Comparison of ENCODE assay signal across 1 cellular context in the genomic region with DNA sequence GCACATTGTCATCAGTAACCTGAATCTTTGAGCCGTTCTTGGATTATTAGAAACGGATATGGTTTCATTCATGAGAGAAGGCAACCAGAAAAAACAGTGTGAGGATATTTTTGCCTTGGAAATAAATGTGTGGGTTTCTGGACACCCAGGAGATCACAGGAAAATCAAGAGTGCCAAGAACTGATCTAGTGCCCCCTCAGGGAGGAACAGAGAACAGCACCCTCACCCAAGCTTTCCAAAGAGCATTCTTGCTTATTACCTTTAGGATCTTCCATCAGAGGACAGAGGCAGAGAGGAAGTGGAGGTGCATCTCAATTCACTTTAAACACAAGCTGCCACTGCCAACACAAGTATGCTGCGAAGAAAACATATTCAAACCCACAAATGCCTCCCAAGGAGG.
TF ChIP-seq lines count a peak whose summit lies in the region.

No MANE protein-coding gene starts in this region.

TF ChIP-seq in K562, 482 proteins besides CTCF, POLR2A, EP300 and RAD21 (continued from another document):
- TF ChIP-seq ZHX1 (conservative IDR thresholded peaks at IDR 0.05; ENCODE audit: low read length) (no peak), RAD51 (IDR thresholded peaks at IDR 0.05; ENCODE audit: borderline replicate concordance, low read depth) (no peak), MAFK (IDR thresholded peaks at IDR 0.05; ENCODE audit: low read length) (no peak), GATAD2B (IDR thresholded peaks at IDR 0.05; ENCODE audit: borderline replicate concordance) (no peak), ETV1 (tag; conservative IDR thresholded peaks at IDR 0.05; ENCODE audit: low read depth) (no peak), ARID4B (CRISPR knock-in tag; IDR thresholded peaks at IDR 0.05) (no peak), ZNF174 (CRISPR knock-in tag; IDR thresholded peaks at IDR 0.05) (no peak), SMARCC2 (IDR thresholded peaks at IDR 0.05; ENCODE audit: low read depth) (no peak)
- TF ChIP-seq, protein P1, sequence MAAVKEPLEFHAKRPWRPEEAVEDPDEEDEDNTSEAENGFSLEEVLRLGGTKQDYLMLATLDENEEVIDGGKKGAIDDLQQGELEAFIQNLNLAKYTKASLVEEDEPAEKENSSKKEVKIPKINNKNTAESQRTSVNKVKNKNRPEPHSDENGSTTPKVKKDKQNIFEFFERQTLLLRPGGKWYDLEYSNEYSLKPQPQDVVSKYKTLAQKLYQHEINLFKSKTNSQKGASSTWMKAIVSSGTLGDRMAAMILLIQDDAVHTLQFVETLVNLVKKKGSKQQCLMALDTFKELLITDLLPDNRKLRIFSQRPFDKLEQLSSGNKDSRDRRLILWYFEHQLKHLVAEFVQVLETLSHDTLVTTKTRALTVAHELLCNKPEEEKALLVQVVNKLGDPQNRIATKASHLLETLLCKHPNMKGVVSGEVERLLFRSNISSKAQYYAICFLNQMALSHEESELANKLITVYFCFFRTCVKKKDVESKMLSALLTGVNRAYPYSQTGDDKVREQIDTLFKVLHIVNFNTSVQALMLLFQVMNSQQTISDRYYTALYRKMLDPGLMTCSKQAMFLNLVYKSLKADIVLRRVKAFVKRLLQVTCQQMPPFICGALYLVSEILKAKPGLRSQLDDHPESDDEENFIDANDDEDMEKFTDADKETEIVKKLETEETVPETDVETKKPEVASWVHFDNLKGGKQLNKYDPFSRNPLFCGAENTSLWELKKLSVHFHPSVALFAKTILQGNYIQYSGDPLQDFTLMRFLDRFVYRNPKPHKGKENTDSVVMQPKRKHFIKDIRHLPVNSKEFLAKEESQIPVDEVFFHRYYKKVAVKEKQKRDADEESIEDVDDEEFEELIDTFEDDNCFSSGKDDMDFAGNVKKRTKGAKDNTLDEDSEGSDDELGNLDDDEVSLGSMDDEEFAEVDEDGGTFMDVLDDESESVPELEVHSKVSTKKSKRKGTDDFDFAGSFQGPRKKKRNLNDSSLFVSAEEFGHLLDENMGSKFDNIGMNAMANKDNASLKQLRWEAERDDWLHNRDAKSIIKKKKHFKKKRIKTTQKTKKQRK (IDR thresholded peaks at IDR 0.05; ENCODE audit: borderline replicate concordance, low read depth, low read length), result no peak
- TF ChIP-seq, protein P2, sequence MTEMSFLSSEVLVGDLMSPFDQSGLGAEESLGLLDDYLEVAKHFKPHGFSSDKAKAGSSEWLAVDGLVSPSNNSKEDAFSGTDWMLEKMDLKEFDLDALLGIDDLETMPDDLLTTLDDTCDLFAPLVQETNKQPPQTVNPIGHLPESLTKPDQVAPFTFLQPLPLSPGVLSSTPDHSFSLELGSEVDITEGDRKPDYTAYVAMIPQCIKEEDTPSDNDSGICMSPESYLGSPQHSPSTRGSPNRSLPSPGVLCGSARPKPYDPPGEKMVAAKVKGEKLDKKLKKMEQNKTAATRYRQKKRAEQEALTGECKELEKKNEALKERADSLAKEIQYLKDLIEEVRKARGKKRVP (CRISPR knock-in tag; IDR thresholded peaks at IDR 0.05), result no peak
